In the genomic region with DNA sequence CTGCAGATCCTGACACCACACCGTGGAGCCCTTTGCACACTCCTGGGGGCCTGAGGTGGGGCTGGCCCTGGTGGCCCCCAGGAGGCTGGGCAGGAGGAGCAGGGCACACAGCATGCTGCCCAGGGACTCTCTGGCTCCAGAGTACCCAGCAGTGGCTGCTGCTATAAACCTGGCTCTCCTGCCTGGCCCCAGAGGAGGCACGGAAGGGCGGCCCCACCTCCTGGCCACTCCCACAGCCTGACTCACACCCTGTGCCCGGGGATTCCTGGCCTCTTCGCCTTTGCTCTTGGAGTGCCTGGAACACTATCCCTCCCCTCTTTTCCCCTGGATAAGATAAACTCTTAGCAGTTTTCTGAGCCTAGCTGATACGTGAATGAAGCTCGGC, we compare ENCODE assay signal across 2 cellular contexts.
TF ChIP-seq lines count a peak whose summit lies in the region.

A gene with protein sequence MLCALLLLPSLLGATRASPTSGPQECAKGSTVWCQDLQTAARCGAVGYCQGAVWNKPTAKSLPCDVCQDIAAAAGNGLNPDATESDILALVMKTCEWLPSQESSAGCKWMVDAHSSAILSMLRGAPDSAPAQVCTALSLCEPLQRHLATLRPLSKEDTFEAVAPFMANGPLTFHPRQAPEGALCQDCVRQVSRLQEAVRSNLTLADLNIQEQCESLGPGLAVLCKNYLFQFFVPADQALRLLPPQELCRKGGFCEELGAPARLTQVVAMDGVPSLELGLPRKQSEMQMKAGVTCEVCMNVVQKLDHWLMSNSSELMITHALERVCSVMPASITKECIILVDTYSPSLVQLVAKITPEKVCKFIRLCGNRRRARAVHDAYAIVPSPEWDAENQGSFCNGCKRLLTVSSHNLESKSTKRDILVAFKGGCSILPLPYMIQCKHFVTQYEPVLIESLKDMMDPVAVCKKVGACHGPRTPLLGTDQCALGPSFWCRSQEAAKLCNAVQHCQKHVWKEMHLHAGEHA (minus strand): TSS at position 165 of the 385 bp plus-strand sequence. CDS start 51 bp downstream, at position 114.

TF ChIP-seq in A549, 52 proteins besides CTCF, POLR2A, EP300 and RAD21 (continued from another document):
- TF ChIP-seq ELK1 (IDR thresholded peaks at IDR 0.05; ENCODE audit: low read depth, low read length): no peak
- no peak for TF ChIP-seq NR3C1 (IDR thresholded peaks at IDR 0.05)
- no peak for TF ChIP-seq MAZ (IDR thresholded peaks at IDR 0.05; ENCODE audit: borderline replicate concordance, low read depth, low read length)
- no peak for TF ChIP-seq USF2 (IDR thresholded peaks at IDR 0.05)

TF ChIP-seq in HEK293, 187 proteins besides CTCF, POLR2A, EP300 and RAD21 (continued from another document):
- TF ChIP-seq, protein P1, sequence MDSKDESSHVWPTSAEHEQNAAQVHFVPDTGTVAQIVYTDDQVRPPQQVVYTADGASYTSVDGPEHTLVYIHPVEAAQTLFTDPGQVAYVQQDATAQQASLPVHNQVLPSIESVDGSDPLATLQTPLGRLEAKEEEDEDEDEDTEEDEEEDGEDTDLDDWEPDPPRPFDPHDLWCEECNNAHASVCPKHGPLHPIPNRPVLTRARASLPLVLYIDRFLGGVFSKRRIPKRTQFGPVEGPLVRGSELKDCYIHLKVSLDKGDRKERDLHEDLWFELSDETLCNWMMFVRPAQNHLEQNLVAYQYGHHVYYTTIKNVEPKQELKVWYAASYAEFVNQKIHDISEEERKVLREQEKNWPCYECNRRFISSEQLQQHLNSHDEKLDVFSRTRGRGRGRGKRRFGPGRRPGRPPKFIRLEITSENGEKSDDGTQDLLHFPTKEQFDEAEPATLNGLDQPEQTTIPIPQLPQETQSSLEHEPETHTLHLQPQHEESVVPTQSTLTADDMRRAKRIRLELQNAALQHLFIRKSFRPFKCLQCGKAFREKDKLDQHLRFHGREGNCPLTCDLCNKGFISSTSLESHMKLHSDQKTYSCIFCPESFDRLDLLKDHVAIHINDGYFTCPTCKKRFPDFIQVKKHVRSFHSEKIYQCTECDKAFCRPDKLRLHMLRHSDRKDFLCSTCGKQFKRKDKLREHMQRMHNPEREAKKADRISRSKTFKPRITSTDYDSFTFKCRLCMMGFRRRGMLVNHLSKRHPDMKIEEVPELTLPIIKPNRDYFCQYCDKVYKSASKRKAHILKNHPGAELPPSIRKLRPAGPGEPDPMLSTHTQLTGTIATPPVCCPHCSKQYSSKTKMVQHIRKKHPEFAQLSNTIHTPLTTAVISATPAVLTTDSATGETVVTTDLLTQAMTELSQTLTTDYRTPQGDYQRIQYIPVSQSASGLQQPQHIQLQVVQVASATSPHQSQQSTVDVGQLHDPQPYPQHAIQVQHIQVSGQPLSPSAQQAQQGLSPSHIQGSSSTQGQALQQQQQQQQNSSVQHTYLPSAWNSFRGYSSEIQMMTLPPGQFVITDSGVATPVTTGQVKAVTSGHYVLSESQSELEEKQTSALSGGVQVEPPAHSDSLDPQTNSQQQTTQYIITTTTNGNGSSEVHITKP (tag by site-specific recombination; IDR thresholded peaks at IDR 0.05): 0 out of 2 replicates have a peak, but pooled peaks have one; percentile 22
- TF ChIP-seq ZBTB21 (tag by site-specific recombination; IDR thresholded peaks at IDR 0.05) (no peak), GLIS2 (tag by site-specific recombination; IDR thresholded peaks at IDR 0.05) (peak; percentile 58; the same call in 1 of the 2 replicates)
- TF ChIP-seq, protein P2, sequence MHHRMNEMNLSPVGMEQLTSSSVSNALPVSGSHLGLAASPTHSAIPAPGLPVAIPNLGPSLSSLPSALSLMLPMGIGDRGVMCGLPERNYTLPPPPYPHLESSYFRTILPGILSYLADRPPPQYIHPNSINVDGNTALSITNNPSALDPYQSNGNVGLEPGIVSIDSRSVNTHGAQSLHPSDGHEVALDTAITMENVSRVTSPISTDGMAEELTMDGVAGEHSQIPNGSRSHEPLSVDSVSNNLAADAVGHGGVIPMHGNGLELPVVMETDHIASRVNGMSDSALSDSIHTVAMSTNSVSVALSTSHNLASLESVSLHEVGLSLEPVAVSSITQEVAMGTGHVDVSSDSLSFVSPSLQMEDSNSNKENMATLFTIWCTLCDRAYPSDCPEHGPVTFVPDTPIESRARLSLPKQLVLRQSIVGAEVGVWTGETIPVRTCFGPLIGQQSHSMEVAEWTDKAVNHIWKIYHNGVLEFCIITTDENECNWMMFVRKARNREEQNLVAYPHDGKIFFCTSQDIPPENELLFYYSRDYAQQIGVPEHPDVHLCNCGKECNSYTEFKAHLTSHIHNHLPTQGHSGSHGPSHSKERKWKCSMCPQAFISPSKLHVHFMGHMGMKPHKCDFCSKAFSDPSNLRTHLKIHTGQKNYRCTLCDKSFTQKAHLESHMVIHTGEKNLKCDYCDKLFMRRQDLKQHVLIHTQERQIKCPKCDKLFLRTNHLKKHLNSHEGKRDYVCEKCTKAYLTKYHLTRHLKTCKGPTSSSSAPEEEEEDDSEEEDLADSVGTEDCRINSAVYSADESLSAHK (tag by site-specific recombination; IDR thresholded peaks at IDR 0.05): no peak
